10 cellular contexts compared by ENCODE assay signal in genomic region chr3:195899701-195900425, GRCh38. TPM values are rescaled to one million over a fixed set of nuclear protein-coding genes. Genes with fewer than 3 reads are reported as not detected.
A peak's percentile ranks its signal among the peaks of the same experiment; 100 is the strongest.
DNase-seq lines count a peak whose midpoint lies in the region; ATAC-seq and TF ChIP-seq lines count a peak whose summit lies in the region.
"Had no signal": no experiment of that assay in that cellular context is flagged by ENCODE, and none has a peak within 500 bp of the region (broad histone marks: within the 10 kb centered on the region; RNA-seq: fewer than 3 reads in every experiment).

No MANE protein-coding gene starts in this region.

- H3K4me3 Mint-ChIP-seq in activated naive CD4-positive, alpha-beta T cell treated with anti-CD3 and anti-CD28 coated beads, Interleukin-2, amount 10 ng/mL, durations not matched to agents 7 days and 5 days, result peak overlapping the region; percentile 38
- peak overlapping the region; percentile 48 for H3K4me3 Mint-ChIP-seq in activated T-helper 17 cell treated with anti-CD3 and anti-CD28 coated beads, Interleukin-2, amount 50 U/mL, for 72 hours
- H3K4me3 Mint-ChIP-seq in HFFc6, result no peak overlapping the region

- CTCF ChIA-PET in activated naive CD4-positive, alpha-beta T cell treated with anti-CD3 and anti-CD28 coated beads, Interleukin-2, amount 10 ng/mL, durations not matched to agents 7 days and 5 days (lab: Charles Lee), result interaction anchor here (0.8 to 1.9 kb wide), 3 partner anchors 9 to 44 kb away, joined by 3 to 8 read pairs (median 3); no protein-coding TSS in a partner anchor

- no peak for DNase-seq in activated naive CD4-positive, alpha-beta T cell treated with anti-CD3 and anti-CD28 coated beads, Interleukin-2, amount 10 ng/mL, durations not matched to agents 7 days and 5 days
- DNase-seq in activated naive CD4-positive, alpha-beta T cell (lab: John Stamatoyannopoulos, UW), result no peak
- no peak for DNase-seq in activated CD4-positive, CD25-positive, alpha-beta regulatory T cell (lab: John Stamatoyannopoulos, UW)
- DNase-seq in HFFc6, result no peak
- DNase-seq: NCI-H2107 had no signal

- H3K9me3 Mint-ChIP-seq in activated naive CD4-positive, alpha-beta T cell treated with anti-CD3 and anti-CD28 coated beads, Interleukin-2, amount 10 ng/mL, durations not matched to agents 7 days and 5 days, result no peaks in the 10 kb centered on the region
- no peaks in the 10 kb centered on the region for H3K9me3 Mint-ChIP-seq in activated T-helper 17 cell treated with anti-CD3 and anti-CD28 coated beads, Interleukin-2, amount 50 U/mL, for 72 hours
- no peaks in the 10 kb centered on the region for H3K9me3 Mint-ChIP-seq in HFFc6

- no peak for TF ChIP-seq CTCF in HFFc6 (IDR thresholded peaks at IDR 0.05)

- H3K27ac Mint-ChIP-seq in activated naive CD4-positive, alpha-beta T cell treated with anti-CD3 and anti-CD28 coated beads, Interleukin-2, amount 10 ng/mL, durations not matched to agents 7 days and 5 days, result peak overlapping the region; percentile 82
- peak overlapping the region; percentile 78 for H3K27ac Mint-ChIP-seq in activated T-helper 17 cell treated with anti-CD3 and anti-CD28 coated beads, Interleukin-2, amount 50 U/mL, for 72 hours
- no peak overlapping the region; the same call in 1 of the 2 replicates for H3K27ac Mint-ChIP-seq in HFFc6

- ATAC-seq in activated T-helper 17 cell treated with anti-CD3 and anti-CD28 coated beads, Interleukin-2, amount 50 U/mL, for 72 hours (replicated peaks), result no peak
- ATAC-seq in GM21447 (IDR thresholded peaks at IDR 0.05; ENCODE audit: unreplicated experiment), result no peak
- ATAC-seq: K562 had no signal

- no peaks in the 10 kb centered on the region for H3K27me3 ChIP-seq in layer of hippocampus (ENCODE audit: control insufficient read depth, insufficient read depth, low read length)

- no peaks in the 10 kb centered on the region for H3K27me3 Mint-ChIP-seq in activated naive CD4-positive, alpha-beta T cell treated with anti-CD3 and anti-CD28 coated beads, Interleukin-2, amount 10 ng/mL, durations not matched to agents 7 days and 5 days
- H3K27me3 Mint-ChIP-seq in activated T-helper 17 cell treated with anti-CD3 and anti-CD28 coated beads, Interleukin-2, amount 50 U/mL, for 72 hours, result no peaks in the 10 kb centered on the region
- peaks cover 3% of the 10 kb centered on the region for H3K27me3 Mint-ChIP-seq in HFFc6 (ENCODE audit: insufficient read depth)

- peaks cover 82% of the 10 kb centered on the region for H3K4me1 Mint-ChIP-seq in activated naive CD4-positive, alpha-beta T cell treated with anti-CD3 and anti-CD28 coated beads, Interleukin-2, amount 10 ng/mL, durations not matched to agents 7 days and 5 days
- H3K4me1 Mint-ChIP-seq in activated T-helper 17 cell treated with anti-CD3 and anti-CD28 coated beads, Interleukin-2, amount 50 U/mL, for 72 hours, result peaks cover 49% of the 10 kb centered on the region
- H3K4me1 Mint-ChIP-seq in HFFc6 (ENCODE audit: low read depth), result peaks cover 47% of the 10 kb centered on the region

- peaks cover 28% of the 10 kb centered on the region for H3K36me3 Mint-ChIP-seq in activated naive CD4-positive, alpha-beta T cell treated with anti-CD3 and anti-CD28 coated beads, Interleukin-2, amount 10 ng/mL, durations not matched to agents 7 days and 5 days
- no peaks in the 10 kb centered on the region for H3K36me3 Mint-ChIP-seq in activated T-helper 17 cell treated with anti-CD3 and anti-CD28 coated beads, Interleukin-2, amount 50 U/mL, for 72 hours (ENCODE audit: low read depth)
- H3K36me3 Mint-ChIP-seq in HFFc6 (ENCODE audit: low read depth), result no peaks in the 10 kb centered on the region

- H3K27ac ChIP-seq in layer of hippocampus (ENCODE audit: low read depth, low read length) (peak overlapping the region; percentile 92), temporal lobe (ENCODE audit: low read depth, low read length) (peak overlapping the region; percentile 96)

RNA-seq across cellular contexts. Expression of gene TNK2, which starts 8.5 kb away (rescaled TPM):
- total RNA-seq in activated T-helper 17 cell treated with anti-CD3 and anti-CD28 coated beads, Interleukin-2, amount 50 U/mL, for 72 hours, result 10 to 100 TPM; 56.5 to 67.7 TPM
- total RNA-seq in temporal lobe, result 13.0 TPM
- 10 to 100 TPM; 29.6 to 46.1 (median 35.1) TPM for total RNA-seq in HFFc6 (2021; fragmentation: NEBNext Ultra II Directional; extraction: Animal tissue kit (Norgen Biotek cat#: 25700))
